In genomic region chr10:110746254-110746826, GRCh38 we compare ENCODE assay signal across 8 cellular contexts.
DNase-seq lines count a peak whose midpoint lies in the region; ATAC-seq and TF ChIP-seq lines count a peak whose summit lies in the region.

No MANE protein-coding gene starts in this region.

- TF ChIP-seq CTCF in GM13977 (IDR thresholded peaks at IDR 0.05; ENCODE audit: extremely low read depth, insufficient read depth, missing control alignments) (peak; percentile 60), OCI-LY1 (IDR thresholded peaks at IDR 0.05; ENCODE audit: low read length) (peak; percentile 97), foreskin fibroblast (IDR thresholded peaks at IDR 0.05; ENCODE audit: low read depth, low read length) (peak; percentile 66)

- H2AFZ ChIP-seq in OCI-LY1 (ENCODE audit: low read length), result no peak overlapping the region

- H3K9me3 ChIP-seq in OCI-LY1 (ENCODE audit: low read length), result 0 out of 2 replicates have a peak, but pooled peaks cover 5% of the 10 kb centered on the region

- DNase-seq in AG08396 (ENCODE audit: low spot score) (peak; percentile 72), GM13977 (ENCODE audit: low spot score) (peak; percentile 46), HT-29 (ENCODE audit: low spot score) (peak; percentile 81), foreskin fibroblast (peak; percentile 50 to 84), nucleus accumbens (lab: John Stamatoyannopoulos, UW) (peak in 46 of 56 donors; percentile 6 to 75 (median 28))
- peak; percentile 27 for DNase-seq in activated T-helper 2 cell treated with anti-CD3 and anti-CD28 coated beads, Interferon-gamma antibody, Interleukin-2, Interleukin-4, amounts not matched to agents 10 μg/mL and 5 μg/mL and 100 μg/mL, durations not matched to agents 14 hours and 24 hours and 36 hours (ENCODE audit: low spot score)

- no peaks in the 10 kb centered on the region for H3K27me3 ChIP-seq in OCI-LY1 (ENCODE audit: insufficient read depth, low read length)

- no peaks in the 10 kb centered on the region; the same call in 1 of the 2 replicates for H3K36me3 ChIP-seq in OCI-LY1 (ENCODE audit: insufficient read depth, low read length)

- no peak for ATAC-seq in HG03159 (IDR thresholded peaks at IDR 0.05; ENCODE audit: unreplicated experiment)

- no peaks in the 10 kb centered on the region for H3K27me3 Mint-ChIP-seq in activated T-helper 2 cell treated with anti-CD3 and anti-CD28 coated beads, Interferon-gamma antibody, Interleukin-2, Interleukin-4, amounts not matched to agents 10 μg/mL and 5 μg/mL and 100 μg/mL, durations not matched to agents 14 hours and 24 hours and 36 hours (ENCODE audit: low read depth)

- intact Hi-C loops in activated T-helper 2 cell treated with anti-CD3 and anti-CD28 coated beads, Interferon-gamma antibody, Interleukin-2, Interleukin-4, amounts not matched to agents 10 μg/mL and 5 μg/mL and 100 μg/mL, durations not matched to agents 14 hours and 24 hours and 36 hours (cut with micrococcal nuclease), result loop anchor here (1.0 to 10.0 kb wide), 6 partner anchors 56 to 328 kb away; partner anchors contain the start of genes ADRA2A and PDCD4

- H3K4me3 ChIP-seq in OCI-LY1 (ENCODE audit: low read depth, low read length, poor library complexity, severe bottlenecking) (no peak overlapping the region), foreskin fibroblast (ENCODE audit: low read depth in 1 of 2, low read length in 2 of 2) (no peak overlapping the region)

- no peaks in the 10 kb centered on the region for H4K20me1 ChIP-seq in OCI-LY1 (ENCODE audit: insufficient read depth, low read length)

- peaks cover 19% of the 10 kb centered on the region for H3K9me3 Mint-ChIP-seq in activated T-helper 2 cell treated with anti-CD3 and anti-CD28 coated beads, Interferon-gamma antibody, Interleukin-2, Interleukin-4, amounts not matched to agents 10 μg/mL and 5 μg/mL and 100 μg/mL, durations not matched to agents 14 hours and 24 hours and 36 hours

- H3K4me1 Mint-ChIP-seq in activated T-helper 2 cell treated with anti-CD3 and anti-CD28 coated beads, Interferon-gamma antibody, Interleukin-2, Interleukin-4, amounts not matched to agents 10 μg/mL and 5 μg/mL and 100 μg/mL, durations not matched to agents 14 hours and 24 hours and 36 hours (ENCODE audit: low read depth), result peaks cover 43% of the 10 kb centered on the region

- H3K79me2 ChIP-seq in OCI-LY1 (ENCODE audit: insufficient read depth, low read length), result no peaks in the 10 kb centered on the region

- in situ Hi-C loops in GM13977 (cut with MboI; ENCODE audit: low pct_unique_long_range_greater_than_20kb, low sequenced_read_pairs, unreplicated experiment), result loop anchor here (10.0 kb wide), 1 partner anchor 138 kb away; no protein-coding TSS in a partner anchor

- peaks cover 65% of the 10 kb centered on the region for H3K4me1 ChIP-seq in OCI-LY1 (ENCODE audit: insufficient read depth, low read length, severe bottlenecking)

- H3K27ac Mint-ChIP-seq in activated T-helper 2 cell treated with anti-CD3 and anti-CD28 coated beads, Interferon-gamma antibody, Interleukin-2, Interleukin-4, amounts not matched to agents 10 μg/mL and 5 μg/mL and 100 μg/mL, durations not matched to agents 14 hours and 24 hours and 36 hours, result no peak overlapping the region

- no peak overlapping the region for H3K4me3 Mint-ChIP-seq in activated T-helper 2 cell treated with anti-CD3 and anti-CD28 coated beads, Interferon-gamma antibody, Interleukin-2, Interleukin-4, amounts not matched to agents 10 μg/mL and 5 μg/mL and 100 μg/mL, durations not matched to agents 14 hours and 24 hours and 36 hours (ENCODE audit: low read depth)

- H3F3A ChIP-seq in OCI-LY1 (ENCODE audit: insufficient read depth, low read length), result no peaks in the 10 kb centered on the region

- H3K27ac ChIP-seq in OCI-LY1 (ENCODE audit: low read depth, low read length, poor library complexity, severe bottlenecking), result peak overlapping the region; percentile 23

- H3K36me3 Mint-ChIP-seq in activated T-helper 2 cell treated with anti-CD3 and anti-CD28 coated beads, Interferon-gamma antibody, Interleukin-2, Interleukin-4, amounts not matched to agents 10 μg/mL and 5 μg/mL and 100 μg/mL, durations not matched to agents 14 hours and 24 hours and 36 hours (ENCODE audit: low read depth), result peaks cover 4% of the 10 kb centered on the region

- H3K9me2 ChIP-seq in OCI-LY1 (ENCODE audit: low read depth, low read length), result no peaks in the 10 kb centered on the region

- H3K9ac ChIP-seq in OCI-LY1 (ENCODE audit: low read length), result no peak overlapping the region

- H3K4me2 ChIP-seq in OCI-LY1 (ENCODE audit: low read length), result no peak overlapping the region

Comparison
In these comparisons a context has a peak if more than half of its experiments do, and no peak if none do; other contexts are left out.
1. DNase-seq: peak in every context shown above with its lines; median percentile 81 in HT-29; 72 in AG08396; 67 in foreskin fibroblast; 46 in GM13977; 28 in nucleus accumbens; 27 in activated T-helper 2 cell treated with anti-CD3 and anti-CD28 coated beads, Interferon-gamma antibody, Interleukin-2, Interleukin-4, amounts not matched to agents 10 μg/mL and 5 μg/mL and 100 μg/mL, durations not matched to agents 14 hours and 24 hours and 36 hours.